Comparison of ENCODE assay signal across 11 cellular contexts in the genomic region with DNA sequence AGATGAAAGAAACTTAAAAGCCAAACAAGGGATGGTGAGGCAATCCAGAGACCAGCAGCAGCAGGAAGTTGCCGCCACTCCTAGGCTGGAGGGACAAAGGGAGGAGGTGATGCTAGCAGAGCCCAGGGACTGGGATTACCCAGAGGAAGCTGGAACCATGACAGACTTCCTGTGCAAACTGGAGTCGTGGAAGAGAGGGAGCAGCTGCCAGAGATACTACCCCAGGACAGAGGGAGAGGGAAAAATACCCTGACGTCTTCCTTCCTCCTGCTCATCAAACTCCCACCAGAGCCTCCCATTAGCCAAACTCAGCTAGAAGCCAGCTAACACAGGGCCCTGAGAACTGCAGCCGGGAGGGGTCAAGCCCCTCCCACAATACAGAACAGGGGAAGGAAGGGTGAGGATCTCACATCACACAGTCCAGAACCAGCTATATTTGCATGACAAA.
DNase-seq lines count a peak whose midpoint lies in the region; ATAC-seq, FAIRE-seq and TF ChIP-seq lines count a peak whose summit lies in the region.
"Had no signal": no experiment of that assay in that cellular context is flagged by ENCODE, and none has a peak within 500 bp of the region (broad histone marks: within the 10 kb centered on the region; RNA-seq: fewer than 3 reads in every experiment).

No MANE protein-coding gene starts in this region.

- H3K36me3 ChIP-seq in K562 (ENCODE audit: control insufficient read depth, insufficient read depth, low read length), result no peaks in the 10 kb centered on the region
- H3K36me3 ChIP-seq in upper lobe of right lung, result no peaks in the 10 kb centered on the region

- H3K4me3 Mint-ChIP-seq in activated naive CD8-positive, alpha-beta T cell treated with anti-CD3 and anti-CD28 coated beads for 36 hours, result no peak overlapping the region
- H3K4me3 Mint-ChIP-seq: activated CD4-positive, alpha-beta memory T cell treated with anti-CD3 and anti-CD28 coated beads, Interleukin-2, amount 10 ng/mL, durations not matched to agents 7 days and 5 days had no signal

- no peak for TF ChIP-seq EP300 in K562 (IDR thresholded peaks at IDR 0.05; ENCODE audit: low read length)

- H3K27me3 ChIP-seq in K562 (ENCODE audit: control insufficient read depth in 2 of 2, insufficient read depth in 2 of 2, low read length in 2 of 2) (no peaks in the 10 kb centered on the region), upper lobe of right lung (no peaks in the 10 kb centered on the region)

- intact Hi-C loops in K562 (cut with micrococcal nuclease) (no loop called here), upper lobe of right lung (cut with DNase I) (no loop called here)

- TF ChIP-seq CTCF in K562 (IDR thresholded peaks at IDR 0.05 in 2 of 3, conservative IDR thresholded peaks at IDR 0.05 in 1 of 3; ENCODE audit: insufficient read depth in 2 of 3, low read depth in 1 of 3, low read length in 3 of 3), result no peak
- no peak for TF ChIP-seq CTCF in upper lobe of right lung (IDR thresholded peaks at IDR 0.05)

- no peak for TF ChIP-seq POLR2A in K562 (conservative IDR thresholded peaks at IDR 0.05)

- peaks cover 19% of the 10 kb centered on the region for H3K4me1 Mint-ChIP-seq in activated naive CD8-positive, alpha-beta T cell treated with anti-CD3 and anti-CD28 coated beads for 36 hours

- no peak overlapping the region for H3K9ac ChIP-seq in K562 (ENCODE audit: insufficient read depth in 1 of 2, low read depth in 2 of 2, low read length in 2 of 2)

- H3K4me3 ChIP-seq in K562 (no peak overlapping the region), upper lobe of right lung (no peak overlapping the region)

- H3K79me2 ChIP-seq in K562 (ENCODE audit: control insufficient read depth, insufficient read depth, low read length), result no peaks in the 10 kb centered on the region

- WGBS in K562 (ENCODE audit: insufficient coverage, low coverage, missing lambda C conversion rate), result 21% methylated on average over 4 of the region's 4 CpGs

- CTCF ChIA-PET in K562 (lab: Yijun Ruan, JAX; ENCODE audit: low intra/inter-chr PET ratio), result no interaction called here

- POLR2A ChIA-PET in K562 (lab: Yijun Ruan, JAX), result interaction anchor here (0.6 kb wide), 2 partner anchors 165 to 495 kb away, joined by 3 read pairs; no protein-coding TSS in a partner anchor

- H3K9me3 Mint-ChIP-seq in activated naive CD8-positive, alpha-beta T cell treated with anti-CD3 and anti-CD28 coated beads for 36 hours, result no peaks in the 10 kb centered on the region
- H3K9me3 Mint-ChIP-seq: activated CD4-positive, alpha-beta memory T cell treated with anti-CD3 and anti-CD28 coated beads, Interleukin-2, amount 10 ng/mL, durations not matched to agents 7 days and 5 days had no signal

- H3K27me3 Mint-ChIP-seq in activated naive CD8-positive, alpha-beta T cell treated with anti-CD3 and anti-CD28 coated beads for 36 hours, result no peaks in the 10 kb centered on the region

- peak; percentile 67 for ATAC-seq in K562
- peak; percentile 78 for ATAC-seq in upper lobe of right lung
- ATAC-seq in HG02588 (IDR thresholded peaks at IDR 0.05; ENCODE audit: unreplicated experiment), result no peak
- ATAC-seq in GM19328 (IDR thresholded peaks at IDR 0.05; ENCODE audit: unreplicated experiment), result no peak

- no peak overlapping the region for H3K4me2 ChIP-seq in K562 (ENCODE audit: insufficient read depth, low read length)

- in situ Hi-C loops in K562 (cut with MboI), result no loop called here

- peak; percentile 2 for DNase-seq in NCI-H345 (lab: John Stamatoyannopoulos, UW)
- DNase-seq in NCI-H345 treated with DMSO at 0.1 percent for 48 hours (lab: John Stamatoyannopoulos, UW; ENCODE audit: unreplicated experiment), result no peak
- no peak for DNase-seq in K562 (ENCODE audit: extremely low read depth in 1 of 4, low spot score in 3 of 4)
- DNase-seq in kidney tubule cell (ENCODE audit: low spot score), result peak; percentile 20
- DNase-seq in upper lobe of right lung, result no peak
- DNase-seq in activated naive CD8-positive, alpha-beta T cell treated with anti-CD3 and anti-CD28 coated beads for 36 hours, result no peak
- DNase-seq: activated CD4-positive, alpha-beta memory T cell treated with anti-CD3 and anti-CD28 coated beads, Interleukin-2, amount 10 ng/mL, durations not matched to agents 7 days and 5 days; NCI-H774 had no signal

- no peaks in the 10 kb centered on the region for H3K36me3 Mint-ChIP-seq in activated naive CD8-positive, alpha-beta T cell treated with anti-CD3 and anti-CD28 coated beads for 36 hours

- H2AFZ ChIP-seq in K562 (ENCODE audit: low read depth, low read length), result peak overlapping the region; percentile 29; the same call in 1 of the 2 replicates

- BruUV-seq in K562 (replicated peaks; lab: Mats Ljungman, UMichigan), result no TSS peak

- H3K9me3 ChIP-seq in K562 (replicated peaks; ENCODE audit: control insufficient read depth, insufficient read depth, low read depth, low read length), result no peaks in the 10 kb centered on the region
- no peaks in the 10 kb centered on the region for H3K9me3 ChIP-seq in upper lobe of right lung

- H3K4me1 ChIP-seq in K562 (replicated peaks in 1 of 2; ENCODE audit: control insufficient read depth in 2 of 2, insufficient read depth in 2 of 2, low read length in 2 of 2), result peaks cover 0 to 12% of the 10 kb centered on the region in 2 experiments; a peak in 3 of 5 replicates
- H3K4me1 ChIP-seq in upper lobe of right lung, result peaks cover 25% of the 10 kb centered on the region

- H3K27ac Mint-ChIP-seq in activated naive CD8-positive, alpha-beta T cell treated with anti-CD3 and anti-CD28 coated beads for 36 hours, result no peak overlapping the region
- H3K27ac Mint-ChIP-seq: activated CD4-positive, alpha-beta memory T cell treated with anti-CD3 and anti-CD28 coated beads, Interleukin-2, amount 10 ng/mL, durations not matched to agents 7 days and 5 days had no signal

- no peaks in the 10 kb centered on the region for H3K9me1 ChIP-seq in K562 (ENCODE audit: control insufficient read depth, insufficient read depth, low read length)

- FAIRE-seq in K562 (lab: Jason Lieb, UNC), result no peak
- FAIRE-seq: colon had no signal

- H4K20me1 ChIP-seq in K562 (replicated peaks; ENCODE audit: control insufficient read depth, insufficient read depth, low read length), result no peaks in the 10 kb centered on the region

- no peak overlapping the region for H3K27ac ChIP-seq in K562 (ENCODE audit: extremely low read depth, low read depth, low read length)
- H3K27ac ChIP-seq in upper lobe of right lung, result peak overlapping the region; percentile 59

- no peak for TF ChIP-seq RAD21 in K562 (CRISPR knock-in tag; conservative IDR thresholded peaks at IDR 0.05 in 1 of 2, IDR thresholded peaks at IDR 0.05 in 1 of 2)

TF ChIP-seq in K562, 482 proteins besides CTCF, POLR2A, EP300 and RAD21:
- peak; percentile 23; the same call in 1 of the 2 replicates for TF ChIP-seq ETV1 (tag; conservative IDR thresholded peaks at IDR 0.05; ENCODE audit: low read depth)
- TF ChIP-seq ZNF253 (CRISPR knock-in tag; conservative IDR thresholded peaks at IDR 0.05), result no peak
- peak; percentile 58 for TF ChIP-seq GABPA (tag; conservative IDR thresholded peaks at IDR 0.05; ENCODE audit: low read depth)
- TF ChIP-seq CEBPG (CRISPR knock-in tag; IDR thresholded peaks at IDR 0.05), result no peak
- TF ChIP-seq CEBPG (tag; conservative IDR thresholded peaks at IDR 0.05 in 1 of 2, IDR thresholded peaks at IDR 0.05 in 1 of 2), result 0 out of 4 replicates have a peak, but pooled peaks of 1 of the 2 experiments have one; percentile 27

Comparison
In these comparisons a context has a peak if more than half of its experiments do, and no peak if none do; other contexts are left out.
1. DNase-seq: peak in NCI-H345 (single experiment) and kidney tubule cell (single experiment); none in NCI-H345 treated with DMSO at 0.1 percent for 48 hours (single experiment), K562 (0 of 4), upper lobe of right lung (single experiment) and activated naive CD8-positive, alpha-beta T cell treated with anti-CD3 and anti-CD28 coated beads for 36 hours (single experiment).
2. ATAC-seq: peak in K562 (single experiment) and upper lobe of right lung (single experiment); none in HG02588 (single experiment) and GM19328 (single experiment).